Comparison of ENCODE assay signal across 1 cellular context in genomic region chr17:36001862-36002603, GRCh38.
TF ChIP-seq lines count a peak whose summit lies in the region.

No MANE protein-coding gene starts in this region.

TF ChIP-seq in HepG2, 621 proteins besides CTCF, POLR2A, EP300 and RAD21 (continued from another document and continues in another):
- no peak for TF ChIP-seq TERF1 (CRISPR knock-in tag; IDR thresholded peaks at IDR 0.05)
- TF ChIP-seq ZNF354B (CRISPR knock-in tag; IDR thresholded peaks at IDR 0.05) = no peak
- TF ChIP-seq ELK4 (CRISPR knock-in tag; IDR thresholded peaks at IDR 0.05; ENCODE audit: borderline replicate concordance) = no peak
- no peak for TF ChIP-seq TIGD3 (CRISPR knock-in tag; IDR thresholded peaks at IDR 0.05; ENCODE audit: borderline replicate concordance)
- TF ChIP-seq ZNF572 (CRISPR knock-in tag; IDR thresholded peaks at IDR 0.05) = no peak
- TF ChIP-seq HDAC1 (CRISPR knock-in tag; IDR thresholded peaks at IDR 0.05) = peak; percentile 51
- no peak for TF ChIP-seq DPF2 (CRISPR knock-in tag; IDR thresholded peaks at IDR 0.05; ENCODE audit: borderline replicate concordance, low read depth)
- peak; percentile 87 for TF ChIP-seq RXRB (CRISPR knock-in tag; IDR thresholded peaks at IDR 0.05; ENCODE audit: borderline replicate concordance)
- TF ChIP-seq DR1 (CRISPR knock-in tag; IDR thresholded peaks at IDR 0.05) = no peak
- no peak for TF ChIP-seq ETV6 (CRISPR knock-in tag; conservative IDR thresholded peaks at IDR 0.05)
- TF ChIP-seq NFE2 (CRISPR knock-in tag; IDR thresholded peaks at IDR 0.05) = no peak
- TF ChIP-seq LRRFIP1 (CRISPR knock-in tag; conservative IDR thresholded peaks at IDR 0.05) = no peak
- TF ChIP-seq ZKSCAN8 (CRISPR knock-in tag; IDR thresholded peaks at IDR 0.05; ENCODE audit: borderline replicate concordance) = no peak
- peak; percentile 48; the same call in 1 of the 2 replicates for TF ChIP-seq TSC22D2 (CRISPR knock-in tag; IDR thresholded peaks at IDR 0.05; ENCODE audit: borderline replicate concordance)
- TF ChIP-seq BRF2 (CRISPR knock-in tag; IDR thresholded peaks at IDR 0.05) = no peak
- peak; percentile 30 for TF ChIP-seq NCOA2 (CRISPR knock-in tag; IDR thresholded peaks at IDR 0.05)
- peak; percentile 49; the same call in 1 of the 2 replicates for TF ChIP-seq HMGXB3 (CRISPR knock-in tag; IDR thresholded peaks at IDR 0.05; ENCODE audit: borderline replicate concordance)
- peak; percentile 52 for TF ChIP-seq ASH2L (IDR thresholded peaks at IDR 0.05; ENCODE audit: insufficient read length, low read depth, low read length)
- TF ChIP-seq FOXA3 (CRISPR knock-in tag; IDR thresholded peaks at IDR 0.05) = peak; percentile 40
- TF ChIP-seq TFAP4 (IDR thresholded peaks at IDR 0.05; ENCODE audit: borderline replicate concordance, low read depth) = peak; percentile 69; the same call in 1 of the 2 replicates
- TF ChIP-seq DRAP1 (CRISPR knock-in tag; IDR thresholded peaks at IDR 0.05) = peak; percentile 95
- no peak for TF ChIP-seq ZNF282 (IDR thresholded peaks at IDR 0.05; ENCODE audit: partially characterized antibody)
- TF ChIP-seq ZMAT3 (CRISPR knock-in tag; conservative IDR thresholded peaks at IDR 0.05) = no peak; the same call in 1 of the 2 replicates
- no peak for TF ChIP-seq NFATC3 (CRISPR knock-in tag; IDR thresholded peaks at IDR 0.05)
- TF ChIP-seq HMGXB4 (CRISPR knock-in tag; IDR thresholded peaks at IDR 0.05; ENCODE audit: borderline replicate concordance in 1 of 2, low read depth in 1 of 2) = peak in 1 of 2 experiments; percentile 30; a peak in 2 of 4 replicates
- peak; percentile 43 for TF ChIP-seq SKI (IDR thresholded peaks at IDR 0.05; ENCODE audit: partially characterized antibody)
- no peak for TF ChIP-seq BORCS8-MEF2B (CRISPR knock-in tag; IDR thresholded peaks at IDR 0.05)
- TF ChIP-seq POGZ (CRISPR knock-in tag; IDR thresholded peaks at IDR 0.05) = peak; percentile 95
- no peak for TF ChIP-seq ATAD3A (CRISPR knock-in tag; IDR thresholded peaks at IDR 0.05)
- peak; percentile 20; the same call in 1 of the 2 replicates for TF ChIP-seq SIX1 (CRISPR knock-in tag; IDR thresholded peaks at IDR 0.05; ENCODE audit: borderline replicate concordance)
- TF ChIP-seq HOXA3 (CRISPR knock-in tag; IDR thresholded peaks at IDR 0.05) = peak; percentile 14; the same call in 1 of the 2 replicates
- TF ChIP-seq RCOR2 (CRISPR knock-in tag; IDR thresholded peaks at IDR 0.05) = no peak
- TF ChIP-seq ZNF605 (CRISPR knock-in tag; IDR thresholded peaks at IDR 0.05) = peak; percentile 55; the same call in 1 of the 2 replicates
- no peak for TF ChIP-seq TRAFD1 (CRISPR knock-in tag; IDR thresholded peaks at IDR 0.05; ENCODE audit: borderline replicate concordance)
- no peak for TF ChIP-seq JUNB (CRISPR knock-in tag; IDR thresholded peaks at IDR 0.05; ENCODE audit: borderline replicate concordance)
- no peak for TF ChIP-seq KLF6 (CRISPR knock-in tag; IDR thresholded peaks at IDR 0.05)
- TF ChIP-seq PPARG (CRISPR knock-in tag; conservative IDR thresholded peaks at IDR 0.05) = no peak; the same call in 1 of the 2 replicates
- no peak for TF ChIP-seq FOXA1 (IDR thresholded peaks at IDR 0.05)
- peak; percentile 40 for TF ChIP-seq FOXA1 (CRISPR knock-in tag; IDR thresholded peaks at IDR 0.05)
- TF ChIP-seq ZNF784 (CRISPR knock-in tag; IDR thresholded peaks at IDR 0.05; ENCODE audit: borderline replicate concordance) = no peak
